Comparison of ENCODE assay signal across 2 cellular contexts in the genomic region with DNA sequence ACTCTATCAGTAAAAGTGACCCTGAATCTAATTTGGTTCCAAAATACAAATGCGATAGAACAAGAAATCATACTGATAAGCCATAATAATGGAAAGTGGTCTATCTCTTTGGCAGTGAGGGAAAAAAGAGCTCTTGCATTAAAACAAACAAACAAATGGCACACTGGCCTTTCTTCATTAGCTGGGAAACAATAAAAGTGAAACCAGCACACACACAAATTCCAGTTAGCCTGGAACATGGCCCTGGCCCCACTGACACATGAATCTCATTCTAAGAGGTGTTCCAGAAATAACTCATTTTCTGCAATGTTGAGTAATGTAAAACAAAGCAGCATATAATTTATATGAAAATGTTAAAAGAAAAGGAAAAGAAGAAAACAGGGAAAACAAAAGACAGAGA.
TF ChIP-seq lines count a peak whose summit lies in the region.

No MANE protein-coding gene starts in this region.

TF ChIP-seq in H1, 55 proteins besides CTCF, POLR2A, EP300 and RAD21 (continued from another document):
- TF ChIP-seq TEAD4 (IDR thresholded peaks at IDR 0.05; ENCODE audit: low read depth, low read length) (no peak), CEBPB (IDR thresholded peaks at IDR 0.05; ENCODE audit: low read depth, low read length) (no peak), CBX5 (IDR thresholded peaks at IDR 0.05; ENCODE audit: low read depth, low read length) (no peak), KDM5A (IDR thresholded peaks at IDR 0.05; ENCODE audit: low read length) (no peak), KDM1A (IDR thresholded peaks at IDR 0.05; ENCODE audit: borderline replicate concordance, low read length) (no peak), RNF2 (IDR thresholded peaks at IDR 0.05; ENCODE audit: borderline replicate concordance, low read depth, low read length, missing control alignments, poor library complexity, severe bottlenecking) (no peak), RXRA (IDR thresholded peaks at IDR 0.05; ENCODE audit: insufficient read depth, low read depth, low read length) (no peak), CREB1 (IDR thresholded peaks at IDR 0.05) (no peak), RFX5 (IDR thresholded peaks at IDR 0.05; ENCODE audit: borderline replicate concordance, low read depth, low read length) (no peak), FOSL1 (IDR thresholded peaks at IDR 0.05; ENCODE audit: insufficient read depth, low read depth, low read length) (no peak), GABPA (IDR thresholded peaks at IDR 0.05; ENCODE audit: borderline replicate concordance, insufficient read depth, low read length) (no peak)
TF ChIP-seq in H1: peak in this region for 0.

TF ChIP-seq in HepG2, 621 proteins besides CTCF, POLR2A, EP300 and RAD21:
- TF ChIP-seq, protein P1, sequence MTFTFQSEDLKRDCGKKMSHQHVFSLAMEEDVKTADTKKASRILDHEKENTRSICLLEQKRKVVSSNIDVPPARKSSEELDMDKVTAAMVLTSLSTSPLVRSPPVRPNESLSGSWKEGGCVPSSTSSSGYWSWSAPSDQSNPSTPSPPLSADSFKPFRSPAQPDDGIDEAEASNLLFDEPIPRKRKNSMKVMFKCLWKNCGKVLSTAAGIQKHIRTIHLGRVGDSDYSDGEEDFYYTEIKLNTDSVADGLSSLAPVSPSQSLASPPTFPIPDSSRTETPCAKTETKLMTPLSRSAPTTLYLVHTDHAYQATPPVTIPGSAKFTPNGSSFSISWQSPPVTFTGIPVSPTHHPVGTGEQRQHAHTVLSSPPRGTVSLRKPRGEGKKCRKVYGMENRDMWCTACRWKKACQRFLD (CRISPR knock-in tag; IDR thresholded peaks at IDR 0.05; ENCODE audit: borderline replicate concordance): no peak
- TF ChIP-seq SRY (CRISPR knock-in tag; IDR thresholded peaks at IDR 0.05) (no peak), PLRG1 (conservative IDR thresholded peaks at IDR 0.05) (no peak), ZBTB7A (CRISPR knock-in tag; IDR thresholded peaks at IDR 0.05) (no peak), ZNF138 (CRISPR knock-in tag; IDR thresholded peaks at IDR 0.05; ENCODE audit: low read depth) (no peak), ZC3H4 (CRISPR knock-in tag; IDR thresholded peaks at IDR 0.05; ENCODE audit: borderline replicate concordance) (no peak), KDM2A (CRISPR knock-in tag; IDR thresholded peaks at IDR 0.05; ENCODE audit: borderline replicate concordance, low read depth) (no peak), SMAD9 (CRISPR knock-in tag; IDR thresholded peaks at IDR 0.05) (no peak)
